Comparison of ENCODE assay signal across 12 cellular contexts in genomic region chr1:151072224-151072623, GRCh38. TPM values are rescaled to one million over a fixed set of nuclear protein-coding genes. Genes with fewer than 3 reads are reported as not detected.
DNase-seq lines count a peak whose midpoint lies in the region; ATAC-seq and TF ChIP-seq lines count a peak whose summit lies in the region.
"Had no signal": no experiment of that assay in that cellular context is flagged by ENCODE, and none has a peak within 500 bp of the region (broad histone marks: within the 10 kb centered on the region; RNA-seq: fewer than 3 reads in every experiment).

No MANE protein-coding gene starts in this region.

- H3K9me3 ChIP-seq in SU-DHL-6 (ENCODE audit: insufficient read depth, low read length): no peaks in the 10 kb centered on the region

- no peak for DNase-seq in activated naive CD4-positive, alpha-beta T cell treated with anti-CD3 and anti-CD28 coated beads for 36 hours
- no peak for DNase-seq in activated naive CD4-positive, alpha-beta T cell treated with anti-CD3 and anti-CD28 coated beads, Interleukin-2, amount 50 U/mL, for 16 hours
- DNase-seq in fibroblast of the aortic adventitia (ENCODE audit: low read depth) (no peak), OCI-M1 (lab: John Stamatoyannopoulos, UW) (no peak)
- DNase-seq: cerebellar nuclear complex; mammary epithelial cell; stimulated activated naive CD4-positive, alpha-beta T cell treated with Interleukin-2 at 50 U/mL for 16 hours had no signal

- H4K20me1 ChIP-seq in SU-DHL-6 (ENCODE audit: low read depth, low read length): no peaks in the 10 kb centered on the region

- no peaks in the 10 kb centered on the region for H3K9me2 ChIP-seq in SU-DHL-6 (replicated peaks; ENCODE audit: insufficient read depth, low read length)

- H3K4me3 ChIP-seq in SU-DHL-6 (ENCODE audit: insufficient read depth, low read length, poor library complexity, severe bottlenecking) (no peak overlapping the region), fibroblast of the aortic adventitia (ENCODE audit: low read depth, low read length) (no peak overlapping the region)

- H3K27me3 Mint-ChIP-seq in activated naive CD4-positive, alpha-beta T cell treated with anti-CD3 and anti-CD28 coated beads for 36 hours (ENCODE audit: low read depth): no peaks in the 10 kb centered on the region
- H3K27me3 Mint-ChIP-seq in stimulated activated memory B cell treated with anti-CD40 and anti-IgM and Interleukin-4, amounts not matched to agents 10 μg/mL and 1 μg/mL and 100 μg/mL, for 72 hours: no peaks in the 10 kb centered on the region

- H3K9ac ChIP-seq in SU-DHL-6 (ENCODE audit: low read length): no peak overlapping the region

- no peaks in the 10 kb centered on the region for H3K27me3 ChIP-seq in SU-DHL-6 (ENCODE audit: low read length)

- no peaks in the 10 kb centered on the region for H3K36me3 ChIP-seq in SU-DHL-6 (ENCODE audit: low read length)

- CTCF ChIA-PET in activated naive CD4-positive, alpha-beta T cell treated with anti-CD3 and anti-CD28 coated beads for 36 hours (lab: Charles Lee): interaction anchor here (0.8 to 1.6 kb wide), 8 partner anchors 12 to 84 kb away, joined by 3 to 7 read pairs (median 4); partner anchors contain the start of genes C1orf56, MINDY1, MLLT11 and TNFAIP8L2

- H3K36me3 Mint-ChIP-seq in activated naive CD4-positive, alpha-beta T cell treated with anti-CD3 and anti-CD28 coated beads for 36 hours (ENCODE audit: low read depth): peaks cover 14% of the 10 kb centered on the region
- peaks cover 6% of the 10 kb centered on the region for H3K36me3 Mint-ChIP-seq in stimulated activated memory B cell treated with anti-CD40 and anti-IgM and Interleukin-4, amounts not matched to agents 10 μg/mL and 1 μg/mL and 100 μg/mL, for 72 hours

- no peak for ATAC-seq in stimulated activated memory B cell treated with anti-CD40 and anti-IgM and Interleukin-4, amounts not matched to agents 10 μg/mL and 1 μg/mL and 100 μg/mL, for 72 hours
- ATAC-seq in GM18498 (IDR thresholded peaks at IDR 0.05; ENCODE audit: unreplicated experiment) (no peak), HG03342 (IDR thresholded peaks at IDR 0.05; ENCODE audit: unreplicated experiment) (no peak)

- peaks cover 42% of the 10 kb centered on the region for H3F3A ChIP-seq in SU-DHL-6 (ENCODE audit: insufficient read depth)

- peak overlapping the region; percentile 76 for H3K4me2 ChIP-seq in SU-DHL-6 (ENCODE audit: low read depth, low read length, poor library complexity, severe bottlenecking)

- H3K9me3 Mint-ChIP-seq in activated naive CD4-positive, alpha-beta T cell treated with anti-CD3 and anti-CD28 coated beads for 36 hours: no peaks in the 10 kb centered on the region
- H3K9me3 Mint-ChIP-seq in stimulated activated memory B cell treated with anti-CD40 and anti-IgM and Interleukin-4, amounts not matched to agents 10 μg/mL and 1 μg/mL and 100 μg/mL, for 72 hours: no peaks in the 10 kb centered on the region
- H3K9me3 Mint-ChIP-seq: CD14-positive monocyte had no signal

- H2AFZ ChIP-seq in SU-DHL-6 (ENCODE audit: low read depth, low read length, severe bottlenecking): peak overlapping the region; percentile 56

- H3K4me1 Mint-ChIP-seq in activated naive CD4-positive, alpha-beta T cell treated with anti-CD3 and anti-CD28 coated beads for 36 hours (ENCODE audit: low read depth): peaks cover 26% of the 10 kb centered on the region
- H3K4me1 Mint-ChIP-seq in stimulated activated memory B cell treated with anti-CD40 and anti-IgM and Interleukin-4, amounts not matched to agents 10 μg/mL and 1 μg/mL and 100 μg/mL, for 72 hours: peaks cover 16% of the 10 kb centered on the region

- peak overlapping the region; percentile 99 for H3K4me3 Mint-ChIP-seq in activated naive CD4-positive, alpha-beta T cell treated with anti-CD3 and anti-CD28 coated beads for 36 hours
- H3K4me3 Mint-ChIP-seq in stimulated activated memory B cell treated with anti-CD40 and anti-IgM and Interleukin-4, amounts not matched to agents 10 μg/mL and 1 μg/mL and 100 μg/mL, for 72 hours: no peak overlapping the region

- no peaks in the 10 kb centered on the region for H3K79me2 ChIP-seq in SU-DHL-6 (ENCODE audit: insufficient read depth, low read length)

- intact Hi-C loops in activated naive CD4-positive, alpha-beta T cell treated with anti-CD3 and anti-CD28 coated beads for 36 hours (cut with micrococcal nuclease): no loop called here

- H3K27ac Mint-ChIP-seq in activated naive CD4-positive, alpha-beta T cell treated with anti-CD3 and anti-CD28 coated beads for 36 hours: no peak overlapping the region
- peak overlapping the region; percentile 100 for H3K27ac Mint-ChIP-seq in stimulated activated memory B cell treated with anti-CD40 and anti-IgM and Interleukin-4, amounts not matched to agents 10 μg/mL and 1 μg/mL and 100 μg/mL, for 72 hours

- TF ChIP-seq CTCF in SU-DHL-6 (IDR thresholded peaks at IDR 0.05; ENCODE audit: insufficient read depth, low read length, poor library complexity, severe bottlenecking) (no peak), fibroblast of the aortic adventitia (IDR thresholded peaks at IDR 0.05; ENCODE audit: insufficient read depth, low read length) (peak; percentile 8)

- H3K27ac ChIP-seq in SU-DHL-6 (ENCODE audit: low read depth, low read length): no peak overlapping the region

RNA-seq across cellular contexts. Expression of gene GABPB2, which starts 1.7 kb away (rescaled TPM):
- total RNA-seq in activated naive CD4-positive, alpha-beta T cell treated with anti-CD3 and anti-CD28 coated beads for 36 hours: 10 to 100 TPM; 16.1 to 16.2 TPM
- 5.2 and 14.6 TPM in 2 replicates for total RNA-seq in fibroblast of the aortic adventitia (ENCODE audit: low replicate concordance)

RNA-seq across cellular contexts. Expression of gene MLLT11, which starts 12.0 kb away (rescaled TPM):
- total RNA-seq in activated naive CD4-positive, alpha-beta T cell treated with anti-CD3 and anti-CD28 coated beads for 36 hours: 1 to 10 TPM; 3.3 to 3.6 TPM
- 2.0 and 6.1 TPM in 2 replicates for total RNA-seq in fibroblast of the aortic adventitia (ENCODE audit: low replicate concordance)

RNA-seq across cellular contexts. Expression of gene CDC42SE1, which starts 12.8 kb away (rescaled TPM):
- total RNA-seq in activated naive CD4-positive, alpha-beta T cell treated with anti-CD3 and anti-CD28 coated beads for 36 hours: 10 to 100 TPM; 98.1 to 99.0 TPM
- 33.8 and 42.3 TPM in 2 replicates for total RNA-seq in fibroblast of the aortic adventitia (ENCODE audit: low replicate concordance)

RNA-seq across cellular contexts. Expression of gene C1orf56, which starts 24.7 kb away (rescaled TPM):
- total RNA-seq in activated naive CD4-positive, alpha-beta T cell treated with anti-CD3 and anti-CD28 coated beads for 36 hours: under 1 TPM; 0.49 to 0.57 TPM
- 0.82 and 3.3 TPM in 2 replicates for total RNA-seq in fibroblast of the aortic adventitia (ENCODE audit: low replicate concordance)

RNA-seq across cellular contexts. Expression of gene BNIPL, which starts 35.8 kb away (rescaled TPM):
- total RNA-seq in activated naive CD4-positive, alpha-beta T cell treated with anti-CD3 and anti-CD28 coated beads for 36 hours: 1 to 10 TPM; 1.1 to 1.3 TPM
- 0.18 and 0.33 TPM in 2 replicates for total RNA-seq in fibroblast of the aortic adventitia (ENCODE audit: low replicate concordance)
